1 cellular context compared by ENCODE assay signal in genomic region chr10:132185601-132186487, GRCh38.
A peak's percentile ranks its signal among the peaks of the same experiment; 100 is the strongest.
TF ChIP-seq lines count a peak whose summit lies in the region.

No MANE protein-coding gene starts in this region.

TF ChIP-seq in WTC11, 78 proteins besides CTCF, POLR2A, EP300 and RAD21 (continued from another document):
- peak; percentile 52; the same call in 1 of the 2 replicates for TF ChIP-seq FOXP4 (CRISPR knock-in tag; IDR thresholded peaks at IDR 0.05)
- peak; percentile 63; the same call in 1 of the 2 replicates for TF ChIP-seq ZBTB21 (CRISPR knock-in tag; IDR thresholded peaks at IDR 0.05; ENCODE audit: borderline replicate concordance)
- no peak for TF ChIP-seq AFF4 (CRISPR knock-in tag; IDR thresholded peaks at IDR 0.05; ENCODE audit: borderline replicate concordance)
- peak; percentile 25; the same call in 1 of the 2 replicates for TF ChIP-seq ZNF423 (CRISPR knock-in tag; IDR thresholded peaks at IDR 0.05)
- no peak for TF ChIP-seq ATF6 (CRISPR knock-in tag; IDR thresholded peaks at IDR 0.05)
- TF ChIP-seq CREM (CRISPR knock-in tag; IDR thresholded peaks at IDR 0.05) = peak; percentile 19; the same call in 1 of the 2 replicates
- peak; percentile 41; the same call in 1 of the 2 replicates for TF ChIP-seq E2F4 (CRISPR knock-in tag; IDR thresholded peaks at IDR 0.05; ENCODE audit: borderline replicate concordance, low read depth)
- TF ChIP-seq ZNF219 (CRISPR knock-in tag; IDR thresholded peaks at IDR 0.05; ENCODE audit: borderline replicate concordance) = peak; percentile 74; the same call in 1 of the 2 replicates
- TF ChIP-seq HMGXB4 (CRISPR knock-in tag; IDR thresholded peaks at IDR 0.05) = peak; percentile 60; the same call in 1 of the 2 replicates
- TF ChIP-seq TP53 (CRISPR knock-in tag; IDR thresholded peaks at IDR 0.05) = no peak
- TF ChIP-seq FOXP1 (CRISPR knock-in tag; IDR thresholded peaks at IDR 0.05; ENCODE audit: borderline replicate concordance) = peak; percentile 67
- no peak for TF ChIP-seq ZNF532 (CRISPR knock-in tag; IDR thresholded peaks at IDR 0.05; ENCODE audit: borderline replicate concordance)
- TF ChIP-seq ELF4 (CRISPR knock-in tag; IDR thresholded peaks at IDR 0.05; ENCODE audit: low read depth) = 0 out of 2 replicates have a peak, but pooled peaks have one; percentile 51
